In genomic region chr18:24176727-24177416, GRCh38 we compare ENCODE assay signal across 9 cellular contexts. TPM values are rescaled to one million over a fixed set of nuclear protein-coding genes. Genes with fewer than 3 reads are reported as not detected.
DNase-seq lines count a peak whose midpoint lies in the region; ATAC-seq, FAIRE-seq and TF ChIP-seq lines count a peak whose summit lies in the region.
"Had no signal": no experiment of that assay in that cellular context is flagged by ENCODE, and none has a peak within 500 bp of the region (broad histone marks: within the 10 kb centered on the region; RNA-seq: fewer than 3 reads in every experiment).

No MANE protein-coding gene starts in this region.

- H2AFZ ChIP-seq in SK-N-SH (ENCODE audit: low read depth) = no peak overlapping the region

- H3K4me2 ChIP-seq in SK-N-SH = no peak overlapping the region

- POLR2A ChIA-PET in SK-N-SH (lab: Yijun Ruan, JAX) = interaction anchor here (0.9 kb wide), 1 partner anchor 38 kb away, joined by 3 read pairs; the partner anchor contains the start of gene CABYR

- ATAC-seq in GM21515 (IDR thresholded peaks at IDR 0.05; ENCODE audit: unreplicated experiment) = peak; percentile 80

- FAIRE-seq in HTR-8/SVneo (lab: Jason Lieb, UNC) = no peak
- FAIRE-seq: A204.1 had no signal

- H3K27me3 Mint-ChIP-seq in brain = peaks cover 2% of the 10 kb centered on the region

- CTCF ChIA-PET in SK-N-SH (lab: Yijun Ruan, JAX) = interaction anchor here (0.6 to 3.9 kb wide), 43 partner anchors 8 to 547 kb away, joined by 3 to 46 read pairs (median 5); partner anchors contain the start of genes CABYR and HRH4

- no peaks in the 10 kb centered on the region for H3K4me1 Mint-ChIP-seq in brain

- TF ChIP-seq RAD21 in SK-N-SH (IDR thresholded peaks at IDR 0.05; ENCODE audit: low read length) = peak; percentile 67

- H3F3A ChIP-seq in SK-N-SH (replicated peaks; ENCODE audit: insufficient read depth) = no peaks in the 10 kb centered on the region

- H3K36me3 ChIP-seq in SK-N-SH (replicated peaks in 1 of 2; ENCODE audit: control insufficient read depth in 1 of 2, insufficient read depth in 2 of 2, low read length in 1 of 2) = peaks cover 2 to 3% of the 10 kb centered on the region in 2 experiments

- H3K27ac ChIP-seq in SK-N-SH (ENCODE audit: low read depth in 2 of 2, low read length in 1 of 2) = no peak overlapping the region

- no peaks in the 10 kb centered on the region for H3K9me3 ChIP-seq in SK-N-SH

- no peaks in the 10 kb centered on the region for H4K20me1 ChIP-seq in SK-N-SH (ENCODE audit: insufficient read depth)

- H3K4me1 ChIP-seq in SK-N-SH (ENCODE audit: control insufficient read depth in 1 of 2, insufficient read depth in 2 of 2, low read depth in 1 of 2, low read length in 1 of 2) = no peaks in the 10 kb centered on the region

- peak overlapping the region in 1 of 2 experiments; percentile 35; a peak in 1 of 4 replicates for H3K4me3 ChIP-seq in SK-N-SH (ENCODE audit: low read depth in 2 of 2, low read length in 1 of 2)

- H3K9me2 ChIP-seq in SK-N-SH = no peaks in the 10 kb centered on the region

- H3K4me3 Mint-ChIP-seq in brain = no peak overlapping the region

- no peak for TF ChIP-seq EP300 in SK-N-SH (IDR thresholded peaks at IDR 0.05; ENCODE audit: borderline replicate concordance in 1 of 2, low read depth in 1 of 2, low read length in 1 of 2)

- no peaks in the 10 kb centered on the region for H3K27me3 ChIP-seq in SK-N-SH (ENCODE audit: insufficient read depth)

- peak overlapping the region in 3 of 5 experiments; percentile 6 to 32 (median 8) for H3K27ac Mint-ChIP-seq in brain

- WGBS in SK-N-SH (ENCODE audit: low lambda C conversion rate) = 67% methylated on average over 7 of the region's 7 CpGs

- DNase-seq in DMS 273 (lab: John Stamatoyannopoulos, UW; ENCODE audit: unreplicated experiment) = peak; percentile 76
- no peak for DNase-seq in DMS 273 treated with DMSO at 0.1 percent for 48 hours (lab: John Stamatoyannopoulos, UW)
- peak; percentile 43 for DNase-seq in HTR-8/SVneo (ENCODE audit: insufficient read length, low spot score)
- peak; percentile 71 for DNase-seq in SK-N-SH
- DNase-seq in kidney tubule cell (ENCODE audit: low spot score) = peak; percentile 52
- DNase-seq in stimulated activated CD8-positive, alpha-beta memory T cell treated with anti-CD3 and anti-CD28 coated beads, Interleukin-12 subunit alpha, Interleukin-12 subunit beta, amount 100 ng/mL, for 1 hour (ENCODE audit: low read depth) = peak; percentile 5

- peaks cover 54% of the 10 kb centered on the region for H3K36me3 Mint-ChIP-seq in brain

- no peaks in the 10 kb centered on the region for H3K9me3 Mint-ChIP-seq in brain

- no peaks in the 10 kb centered on the region for H3K79me2 ChIP-seq in SK-N-SH (ENCODE audit: insufficient read depth)

- H3K9ac ChIP-seq in SK-N-SH = no peak overlapping the region

- TF ChIP-seq CTCF in SK-N-SH (IDR thresholded peaks at IDR 0.05) (peak; percentile 78), brain (conservative IDR thresholded peaks at IDR 0.05) (peak; percentile 52 to 75)

TF ChIP-seq in SK-N-SH, 30 proteins besides CTCF, POLR2A, EP300 and RAD21:
- no peak for TF ChIP-seq PBX3 (IDR thresholded peaks at IDR 0.05)
- TF ChIP-seq SMC3 (IDR thresholded peaks at IDR 0.05; ENCODE audit: low read depth, low read length) = peak; percentile 74
TF ChIP-seq in SK-N-SH: peak in this region for 1.

RNA-seq across cellular contexts. Expression of gene CABYR, which starts 38.0 kb away (rescaled TPM):
- polyA plus RNA-seq in SK-N-SH (2012; rRNA removed) = 15.0 and 15.2 TPM in 2 replicates
- 13.3 TPM in 2 replicates for polyA plus RNA-seq in SK-N-SH (2012; cell fraction: cytosol; rRNA removed)
- 16.6 and 25.4 TPM in 2 replicates for polyA plus RNA-seq in SK-N-SH (2012; cell fraction: nucleus; rRNA removed)
- polyA plus RNA-seq in brain (ENCODE audit: insufficient read depth, low read depth, low replicate concordance) = 4.8 TPM
